ENCODE assay signal across 15 cellular contexts in genomic region chr2:181461056-181461630, GRCh38. TPM values are rescaled to one million over a fixed set of nuclear protein-coding genes. Genes with fewer than 3 reads are reported as not detected.
DNase-seq lines count a peak whose midpoint lies in the region; ATAC-seq, FAIRE-seq and TF ChIP-seq lines count a peak whose summit lies in the region.
"Had no signal": no experiment of that assay in that cellular context is flagged by ENCODE, and none has a peak within 500 bp of the region (broad histone marks: within the 10 kb centered on the region; RNA-seq: fewer than 3 reads in every experiment).

No MANE protein-coding gene starts in this region.

- H3K4me3 Mint-ChIP-seq in CD4-positive, CD25-positive, alpha-beta regulatory T cell: peak overlapping the region; percentile 89 to 96 (median 94)
- H3K4me3 Mint-ChIP-seq: dendritic cell treated with granulocyte-macrophage colony-stimulating factor and Interleukin-4, amounts not matched to agents 40 ng/mL and 50 ng/mL, for 4 days; nephron progenitor cell had no signal

- H3K4me1 ChIP-seq in CD4-positive, CD25-positive, alpha-beta regulatory T cell (ENCODE audit: control insufficient read depth, insufficient read depth, low read length, poor library complexity, severe bottlenecking): peaks cover 44% of the 10 kb centered on the region
- peaks cover 38% of the 10 kb centered on the region for H3K4me1 ChIP-seq in MM.1S (ENCODE audit: low read length)
- H3K4me1 ChIP-seq in GM12878 (ENCODE audit: control insufficient read depth, insufficient read depth, low read length): peaks cover 21% of the 10 kb centered on the region
- H3K4me1 ChIP-seq in osteoblast (ENCODE audit: insufficient read depth, low read length): peaks cover 16% of the 10 kb centered on the region

- TF ChIP-seq EP300 in GM12878 (IDR thresholded peaks at IDR 0.05; ENCODE audit: borderline replicate concordance in 1 of 2, control insufficient read depth in 1 of 2, low read depth in 2 of 2, low read length in 2 of 2): no peak

- H3K4me2 ChIP-seq in MM.1S (ENCODE audit: low read depth, low read length) (peak overlapping the region; percentile 84), GM12878 (ENCODE audit: control insufficient read depth, insufficient read depth) (peak overlapping the region; percentile 89), osteoblast (ENCODE audit: insufficient read depth, low read length) (no peak overlapping the region)

- H3K9me3 ChIP-seq in CD4-positive, CD25-positive, alpha-beta regulatory T cell (ENCODE audit: control insufficient read depth in 2 of 2, low read length in 2 of 2): no peaks in the 10 kb centered on the region
- no peaks in the 10 kb centered on the region for H3K9me3 ChIP-seq in MM.1S (replicated peaks; ENCODE audit: insufficient read depth, low read length)
- H3K9me3 ChIP-seq in GM12878 (replicated peaks; ENCODE audit: control insufficient read depth, insufficient read depth, low read length): no peaks in the 10 kb centered on the region
- H3K9me3 ChIP-seq in osteoblast (ENCODE audit: low read depth, low read length): no peaks in the 10 kb centered on the region

- POLR2A ChIA-PET in GM12878 (lab: Charles Lee): interaction anchor here (1.0 to 3.6 kb wide), 2 partner anchors 152 to 155 kb away, joined by 3 to 26 read pairs; no protein-coding TSS in a partner anchor

- H3K9me3 Mint-ChIP-seq in CD4-positive, CD25-positive, alpha-beta regulatory T cell: no peaks in the 10 kb centered on the region
- H3K9me3 Mint-ChIP-seq: dendritic cell treated with granulocyte-macrophage colony-stimulating factor and Interleukin-4, amounts not matched to agents 40 ng/mL and 50 ng/mL, for 4 days; nephron progenitor cell had no signal

- peak; percentile 51 for TF ChIP-seq POLR2A in GM12878 (IDR thresholded peaks at IDR 0.05; ENCODE audit: low read depth, low read length)

- H3K27me3 Mint-ChIP-seq in CD4-positive, CD25-positive, alpha-beta regulatory T cell: peaks cover 4% of the 10 kb centered on the region
- H3K27me3 Mint-ChIP-seq: dendritic cell treated with granulocyte-macrophage colony-stimulating factor and Interleukin-4, amounts not matched to agents 40 ng/mL and 50 ng/mL, for 4 days had no signal

- no peak for FAIRE-seq in GM12878 (lab: Jason Lieb, UNC)
- FAIRE-seq: urothelium cell line had no signal

- peaks cover 11% of the 10 kb centered on the region for H3F3A ChIP-seq in MM.1S (ENCODE audit: insufficient read depth, low read length)

- ATAC-seq in CD4-positive, CD25-positive, alpha-beta regulatory T cell (ENCODE audit: low read depth in 2 of 2): no peak
- ATAC-seq in GM18511 (IDR thresholded peaks at IDR 0.05; ENCODE audit: unreplicated experiment): peak; percentile 7
- peak; percentile 19 for ATAC-seq in GM12878
- no peak for ATAC-seq in HG02840 (IDR thresholded peaks at IDR 0.05; ENCODE audit: low FRiP score, unreplicated experiment)

- peak overlapping the region; percentile 81 for H3K27ac ChIP-seq in CD4-positive, CD25-positive, alpha-beta regulatory T cell (ENCODE audit: insufficient read depth, low read length, poor library complexity, severe bottlenecking)
- H3K27ac ChIP-seq in MM.1S (ENCODE audit: low read length) (no peak overlapping the region), GM12878 (ENCODE audit: control insufficient read depth, insufficient read depth) (peak overlapping the region; percentile 76), osteoblast (ENCODE audit: low read depth, low read length) (no peak overlapping the region)

- CTCF ChIA-PET in GM12878 (lab: Yijun Ruan, JAX): interaction anchor here (1.2 to 12.9 kb wide), 5 partner anchors 14 to 375 kb away, joined by 3 to 235 read pairs (median 4); no protein-coding TSS in a partner anchor

- peaks cover 88% of the 10 kb centered on the region for H3K79me2 ChIP-seq in MM.1S (ENCODE audit: low read length)
- peaks cover 95% of the 10 kb centered on the region for H3K79me2 ChIP-seq in GM12878 (ENCODE audit: control insufficient read depth, insufficient read depth, low read length)
- no peaks in the 10 kb centered on the region for H3K79me2 ChIP-seq in osteoblast (ENCODE audit: insufficient read depth, low read length)

- RAD21 ChIA-PET in GM12878 (lab: Charles Lee; ENCODE audit: unreplicated experiment): interaction anchor here (1.0 to 13.8 kb wide), 6 partner anchors 10 to 355 kb away, joined by 3 to 340 read pairs (median 8); no protein-coding TSS in a partner anchor

- no TSS peak for BruUV-seq in GM12878 (replicated peaks; lab: Mats Ljungman, UMichigan)

- H3K36me3 ChIP-seq in CD4-positive, CD25-positive, alpha-beta regulatory T cell (ENCODE audit: control insufficient read depth, insufficient read depth, low read length): peaks cover 2% of the 10 kb centered on the region
- H3K36me3 ChIP-seq in MM.1S (replicated peaks; ENCODE audit: insufficient read depth, low read length) (no peaks in the 10 kb centered on the region), GM12878 (ENCODE audit: control insufficient read depth in 2 of 2, insufficient read depth in 2 of 2, low read length in 1 of 2) (no peaks in the 10 kb centered on the region), osteoblast (ENCODE audit: insufficient read depth, low read length) (no peaks in the 10 kb centered on the region)

- H3K36me3 Mint-ChIP-seq in CD4-positive, CD25-positive, alpha-beta regulatory T cell: no peaks in the 10 kb centered on the region

- H3K27ac Mint-ChIP-seq in CD4-positive, CD25-positive, alpha-beta regulatory T cell: peak overlapping the region; percentile 22 to 95 (median 63)
- H3K27ac Mint-ChIP-seq: dendritic cell treated with granulocyte-macrophage colony-stimulating factor and Interleukin-4, amounts not matched to agents 40 ng/mL and 50 ng/mL, for 4 days; nephron progenitor cell had no signal

- 7% methylated on average over 5 of the region's 5 CpGs for WGBS in GM12878 (ENCODE audit: insufficient coverage, insufficient replicate concordance, low lambda C conversion rate, missing lambda C conversion rate)

- H3K9ac ChIP-seq in MM.1S (ENCODE audit: low read length) (no peak overlapping the region), GM12878 (ENCODE audit: control insufficient read depth, insufficient read depth, low read length) (peak overlapping the region; percentile 84)

- intact Hi-C loops in GM12878 (cut with micrococcal nuclease; ENCODE audit: unreplicated experiment): loop anchor here (5.0 to 10.0 kb wide), 3 partner anchors 256 to 1336 kb away; partner anchors contain the start of gene UBE2E3

- peak overlapping the region; percentile 94 for H3K4me3 ChIP-seq in CD4-positive, CD25-positive, alpha-beta regulatory T cell (ENCODE audit: low read depth, low read length)
- H3K4me3 ChIP-seq in MM.1S (ENCODE audit: low read length) (no peak overlapping the region), GM12878 (peak overlapping the region; percentile 88), osteoblast (ENCODE audit: insufficient read depth, low read length) (no peak overlapping the region)

- TF ChIP-seq CTCF in MM.1S (IDR thresholded peaks at IDR 0.05; ENCODE audit: low read length) (no peak), GM12878 (IDR thresholded peaks at IDR 0.05 in 2 of 3, conservative IDR thresholded peaks at IDR 0.05 in 1 of 3; ENCODE audit: control insufficient read depth in 2 of 3, extremely low read depth in 1 of 3, insufficient read depth in 1 of 3, low read depth in 3 of 3, low read length in 3 of 3) (no peak), osteoblast (IDR thresholded peaks at IDR 0.05; ENCODE audit: extremely low read depth, low read depth, low read length) (no peak)

- no peak overlapping the region for H2AFZ ChIP-seq in MM.1S (ENCODE audit: low read length)
- H2AFZ ChIP-seq in GM12878 (ENCODE audit: control insufficient read depth, low read depth, low read length): peak overlapping the region; percentile 1
- no peak overlapping the region for H2AFZ ChIP-seq in osteoblast (ENCODE audit: low read length)

- H4K20me1 ChIP-seq in MM.1S (ENCODE audit: insufficient read depth, low read length) (no peaks in the 10 kb centered on the region), GM12878 (ENCODE audit: control insufficient read depth, insufficient read depth) (no peaks in the 10 kb centered on the region; the same call in 1 of the 2 replicates), osteoblast (ENCODE audit: insufficient read depth, low read length) (no peaks in the 10 kb centered on the region)

- DNase-seq in CD4-positive, CD25-positive, alpha-beta regulatory T cell: peak in 1 of 3 donors; percentile 33
- DNase-seq in MM.1S (no peak), GM12878 (ENCODE audit: low read depth, low spot score) (no peak), osteoblast (ENCODE audit: insufficient read length, low spot score, missing footprints) (no peak), pons (ENCODE audit: low spot score) (no peak), SHP77 treated with DMSO at 0.1 percent for 48 hours (lab: John Stamatoyannopoulos, UW) (no peak)
- DNase-seq: Calu3; hypothalamus; NCI-H1694; nephron progenitor cell; stimulated activated CD4-positive, alpha-beta T cell treated with anti-CD3 and anti-CD28 coated beads, Interleukin-4, amount 100 ng/mL, for 4 hours had no signal

- in situ Hi-C loops in GM12878 (cut with MboI): no loop called here

- TF ChIP-seq RAD21 in GM12878 (IDR thresholded peaks at IDR 0.05; ENCODE audit: insufficient read depth, low read depth, low read length): no peak

- SMC1A ChIA-PET in GM12878 (lab: Charles Lee; ENCODE audit: uncharacterized antibody, unreplicated experiment): interaction anchor here (0.7 to 13.5 kb wide), 11 partner anchors 13 to 480 kb away, joined by 3 to 313 read pairs (median 4); partner anchors contain the start of gene UBE2E3

- no peaks in the 10 kb centered on the region for H3K27me3 ChIP-seq in CD4-positive, CD25-positive, alpha-beta regulatory T cell (ENCODE audit: control insufficient read depth, insufficient read depth, low read length)
- H3K27me3 ChIP-seq in MM.1S (replicated peaks; ENCODE audit: insufficient read depth, low read length) (no peaks in the 10 kb centered on the region), GM12878 (replicated peaks in 1 of 2; ENCODE audit: control insufficient read depth in 2 of 2, insufficient read depth in 2 of 2, low read length in 1 of 2) (no peaks in the 10 kb centered on the region), osteoblast (ENCODE audit: insufficient read depth, low read length) (peaks cover 3% of the 10 kb centered on the region)

- H3K4me1 Mint-ChIP-seq in CD4-positive, CD25-positive, alpha-beta regulatory T cell: peaks cover 39 to 76% (median 45%) of the 10 kb centered on the region in 4 donors

- no peaks in the 10 kb centered on the region for H3K9me2 ChIP-seq in MM.1S (replicated peaks; ENCODE audit: insufficient read depth, low read length)

RNA-seq across cellular contexts. Expression of gene ITGA4, which starts 4.0 kb away (rescaled TPM):
- total RNA-seq in CD4-positive, CD25-positive, alpha-beta regulatory T cell: 18.8 TPM
- 10 to 100 TPM; 38.0 to 86.0 (median 64.9) TPM for polyA plus RNA-seq in CD4-positive, CD25-positive, alpha-beta regulatory T cell
- total RNA-seq in GM12878 (2013; cell fraction: nucleolus; rRNA removed): 729 TPM in 2 replicates
- 76.2 and 83.9 TPM in 2 replicates for total RNA-seq in GM12878 (2014; rRNA removed)
- total RNA-seq in GM12878 (2014; rRNA removed; fragmentation: Illumina TruSeq; extraction: Trizol): 79.5 and 84.7 TPM in 2 replicates
- 75.0 and 87.9 TPM in 2 replicates for total RNA-seq in GM12878 (2021)
- polyA plus RNA-seq in GM12878 (2011; ENCODE audit: low read depth): 43.3 TPM
- 25.0 and 34.6 TPM in 2 replicates for polyA plus RNA-seq in GM12878 (2011; rRNA removed)
- polyA plus RNA-seq in GM12878 (2011; cell fraction: cytosol; rRNA removed): 7.1 and 9.2 TPM in 2 replicates
- polyA plus RNA-seq in GM12878 (2011; cell fraction: nucleus; rRNA removed): 36.0 and 42.5 TPM in 2 replicates
- 65.1 and 66.2 TPM in 2 replicates for polyA plus RNA-seq in GM12878 (2012)
- 55.6 and 72.1 TPM in 2 replicates for polyA plus RNA-seq in GM12878 (2014; fragmentation: Illumina TruSeq; extraction: Trizol)
- polyA plus RNA-seq in GM12878 (2014; fragmentation: Nextera tagmentation; extraction: Ambion mirVana): 10 to 100 TPM; 12.4 to 16.2 TPM
- polyA plus RNA-seq in GM12878 (2014; rRNA removed): 36.4 and 46.6 TPM in 2 replicates
- polyA plus RNA-seq in GM12878 (2016; fragmentation: Nextera tagmentation; extraction: Ambion mirVana): 10 to 100 TPM; 71.4 to 79.3 TPM
- 37.7 and 40.0 TPM in 2 replicates for polyA minus RNA-seq in GM12878 (2011; rRNA and poly(A)+ RNA removed)
- polyA minus RNA-seq in GM12878 (2011; cell fraction: cytosol; rRNA and poly(A)+ RNA removed): 10.8 and 13.6 TPM in 2 replicates
- polyA minus RNA-seq in GM12878 (2011; cell fraction: nucleus; rRNA and poly(A)+ RNA removed): 99.4 and 174 TPM in 2 replicates
- total RNA-seq in osteoblast: 5.3 and 9.0 TPM in 2 replicates

Comparison
In these comparisons a context has a peak if more than half of its experiments do, and no peak if none do; other contexts are left out.
1. ATAC-seq: peak in GM18511 (single experiment) and GM12878 (single experiment); none in CD4-positive, CD25-positive, alpha-beta regulatory T cell (0 of 2) and HG02840 (single experiment).
2. H3K27ac ChIP-seq: peak in CD4-positive, CD25-positive, alpha-beta regulatory T cell (single experiment) and GM12878 (single experiment); none in MM.1S (single experiment) and osteoblast (single experiment).
3. H3K4me3 ChIP-seq: peak in CD4-positive, CD25-positive, alpha-beta regulatory T cell (single experiment) and GM12878 (single experiment); none in MM.1S (single experiment) and osteoblast (single experiment).